8 cellular contexts compared by ENCODE assay signal in genomic region chr9:86413966-86414880, GRCh38.
A peak's percentile ranks its signal among the peaks of the same experiment; 100 is the strongest.
DNase-seq lines count a peak whose midpoint lies in the region; ATAC-seq and TF ChIP-seq lines count a peak whose summit lies in the region.

No MANE protein-coding gene starts in this region.

- no peak overlapping the region for H3K27ac ChIP-seq in body of pancreas

- 50 to 53% methylated on average over 10 of the region's 10 CpGs for WGBS in body of pancreas, 2 donors

- no peaks in the 10 kb centered on the region for H3K27me3 ChIP-seq in body of pancreas

- H3K9me3 ChIP-seq in body of pancreas = no peaks in the 10 kb centered on the region

- H3K4me3 ChIP-seq in body of pancreas = no peak overlapping the region

- intact Hi-C loops in body of pancreas (cut with DNase I) = no loop called here

- peaks cover 3% of the 10 kb centered on the region for H3K4me1 ChIP-seq in body of pancreas

- peak; percentile 20 for DNase-seq in DMS79 treated with DMSO at 0.1 percent for 48 hours (lab: John Stamatoyannopoulos, UW)
- DNase-seq in DMS79 (lab: John Stamatoyannopoulos, UW) = no peak
- DNase-seq in LoVo (ENCODE audit: low spot score) = peak; percentile 35
- DNase-seq in body of pancreas = no peak
- no peak for DNase-seq in left lobe of liver (ENCODE audit: low spot score)
- DNase-seq in HK-2 (ENCODE audit: unreplicated experiment) = no peak
- no peak for DNase-seq in GF-D8 (lab: John Stamatoyannopoulos, UW)
- no peak for DNase-seq in OCI-M2 (lab: John Stamatoyannopoulos, UW; ENCODE audit: unreplicated experiment)

- TF ChIP-seq CTCF in body of pancreas (IDR thresholded peaks at IDR 0.05) = peak; percentile 26 to 79 (median 70)

- ATAC-seq in body of pancreas = peak; percentile 67
- ATAC-seq in left lobe of liver = peak; percentile 88

- no peak for TF ChIP-seq POLR2A in body of pancreas (IDR thresholded peaks at IDR 0.05)

- H3K36me3 ChIP-seq in body of pancreas (replicated peaks in 1 of 2; ENCODE audit: insufficient read depth in 1 of 2, low read depth in 2 of 2) = no peaks in the 10 kb centered on the region

Comparison
In these comparisons a context has a peak if more than half of its experiments do, and no peak if none do; other contexts are left out.
1. DNase-seq: peak in DMS79 treated with DMSO at 0.1 percent for 48 hours (single experiment) and LoVo (single experiment); none in DMS79 (single experiment), body of pancreas (0 of 4), left lobe of liver (single experiment), HK-2 (single experiment), GF-D8 (single experiment) and OCI-M2 (single experiment).